Comparison of ENCODE assay signal across 12 cellular contexts in genomic region chr10:126459878-126460481, GRCh38.
DNase-seq lines count a peak whose midpoint lies in the region; ATAC-seq and TF ChIP-seq lines count a peak whose summit lies in the region.
"Had no signal": no experiment of that assay in that cellular context is flagged by ENCODE, and none has a peak within 500 bp of the region (broad histone marks: within the 10 kb centered on the region; RNA-seq: fewer than 3 reads in every experiment).

No MANE protein-coding gene starts in this region.

- DNase-seq in SIG-M5 treated with dmso at 0.1 percent for 504 hours (lab: John Stamatoyannopoulos, UW; ENCODE audit: unreplicated experiment) (peak; percentile 1), SIG-M5 (lab: John Stamatoyannopoulos, UW) (no peak), RKO (ENCODE audit: low spot score) (peak; percentile 88), fibroblast of peridontal ligament (ENCODE audit: extremely low read depth) (peak; percentile 79), upper lobe of right lung (no peak), NCI-H2227 (lab: John Stamatoyannopoulos, UW; ENCODE audit: unreplicated experiment) (no peak)
- DNase-seq: activated naive CD4-positive, alpha-beta T cell treated with Interleukin-2 at 50 U/mL for 16 hours; NCI-H1694 treated with DMSO at 0.1 percent for 48 hours; stimulated activated CD4-positive, alpha-beta T cell treated with anti-CD3 and anti-CD28 coated beads, Interleukin-4, amount 100 ng/mL, for 4 hours had no signal

- H3K36me3 ChIP-seq in upper lobe of right lung = no peaks in the 10 kb centered on the region

- peak; percentile 56 for ATAC-seq in upper lobe of right lung
- no peak for ATAC-seq in HG02759 (IDR thresholded peaks at IDR 0.05; ENCODE audit: unreplicated experiment)
- no peak for ATAC-seq in HG03196 (IDR thresholded peaks at IDR 0.05; ENCODE audit: unreplicated experiment)
- ATAC-seq: natural killer cell treated with Interleukin-12 subunit alpha and Interleukin-12 subunit beta and Interleukin-15 and Interleukin-18, amount 100 ng/mL, for 72 hours had no signal

- H3K4me3 ChIP-seq in upper lobe of right lung = no peak overlapping the region

- intact Hi-C loops in upper lobe of right lung (cut with DNase I) = no loop called here

- no peaks in the 10 kb centered on the region for H3K9me3 ChIP-seq in upper lobe of right lung

- H3K27ac ChIP-seq in upper lobe of right lung = no peak overlapping the region

- H3K27me3 ChIP-seq in upper lobe of right lung = no peaks in the 10 kb centered on the region

- H3K4me1 ChIP-seq in upper lobe of right lung = no peaks in the 10 kb centered on the region

- no peak for TF ChIP-seq CTCF in upper lobe of right lung (IDR thresholded peaks at IDR 0.05)

Comparison
In these comparisons a context has a peak if more than half of its experiments do, and no peak if none do; other contexts are left out.
1. DNase-seq: peak in SIG-M5 treated with dmso at 0.1 percent for 504 hours (single experiment), RKO (single experiment) and fibroblast of peridontal ligament (single experiment); none in SIG-M5 (single experiment), upper lobe of right lung (single experiment) and NCI-H2227 (single experiment).